Comparison of ENCODE assay signal across 24 cellular contexts in the genomic region with DNA sequence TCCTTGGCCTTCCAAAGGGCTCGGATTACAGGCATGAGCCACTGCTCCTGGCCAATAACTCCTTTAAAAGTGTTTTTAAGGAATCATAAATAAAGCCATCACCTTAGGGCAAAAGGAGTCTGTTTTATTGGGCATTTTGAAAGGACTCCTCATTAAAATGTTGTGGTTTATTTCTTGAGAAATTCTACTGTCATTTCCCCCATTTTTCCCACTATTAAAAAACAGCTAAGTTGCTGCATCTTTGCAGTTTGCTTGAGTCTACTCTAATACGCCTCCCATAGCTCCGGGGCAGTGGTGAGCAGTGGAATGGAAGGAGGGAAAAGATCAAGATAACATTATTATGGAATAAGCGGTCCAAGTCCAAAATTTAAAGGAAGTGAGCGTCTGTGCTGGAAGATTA.
DNase-seq lines count a peak whose midpoint lies in the region; ATAC-seq and TF ChIP-seq lines count a peak whose summit lies in the region.
"Had no signal": no experiment of that assay in that cellular context is flagged by ENCODE, and none has a peak within 500 bp of the region (broad histone marks: within the 10 kb centered on the region; RNA-seq: fewer than 3 reads in every experiment).

No MANE protein-coding gene starts in this region.

- in situ Hi-C loops in Caki2 (cut with HindIII; ENCODE audit: low pct_unique_long_range_greater_than_20kb, low sequenced_read_pairs) (no loop called here), HAP-1 (cut with MboI; ENCODE audit: low sequenced_read_pairs) (no loop called here)

- H3K4me3 Mint-ChIP-seq in HFFc6 = no peak overlapping the region
- H3K4me3 Mint-ChIP-seq: B cell, IgD-negative memory B cell had no signal

- H3K9me3 ChIP-seq in SK-N-MC (ENCODE audit: low read depth, low read length) (no peaks in the 10 kb centered on the region), HAP-1 (no peaks in the 10 kb centered on the region)
- H3K9me3 ChIP-seq: SJCRH30 had no signal

- TF ChIP-seq CTCF in HFFc6 (IDR thresholded peaks at IDR 0.05) = no peak

- H3K27ac Mint-ChIP-seq in HFFc6 = no peak overlapping the region
- H3K27ac Mint-ChIP-seq: B cell had no signal

- H3K36me3 Mint-ChIP-seq in HFFc6 (ENCODE audit: low read depth) = no peaks in the 10 kb centered on the region
- H3K36me3 Mint-ChIP-seq: IgD-negative memory B cell had no signal

- no peak overlapping the region for H3K9ac ChIP-seq in SK-N-MC (ENCODE audit: insufficient read length)

- no peaks in the 10 kb centered on the region for H3K27me3 ChIP-seq in HAP-1 (ENCODE audit: low read depth)
- H3K27me3 ChIP-seq: SJCRH30 had no signal

- H3K27ac ChIP-seq in SK-N-MC = no peak overlapping the region
- H3K27ac ChIP-seq: SJCRH30 had no signal

- H3K27me3 Mint-ChIP-seq in HFFc6 (ENCODE audit: insufficient read depth) = peaks cover 7% of the 10 kb centered on the region

- no peaks in the 10 kb centered on the region for H3K4me1 ChIP-seq in HAP-1
- H3K4me1 ChIP-seq: SJCRH30 had no signal

- no peaks in the 10 kb centered on the region for H3K4me1 Mint-ChIP-seq in HFFc6 (ENCODE audit: low read depth)
- H3K4me1 Mint-ChIP-seq: B cell, IgD-negative memory B cell had no signal

- no peaks in the 10 kb centered on the region for H3K36me3 ChIP-seq in SK-N-MC (ENCODE audit: insufficient read depth, low read length)
- no peaks in the 10 kb centered on the region for H3K36me3 ChIP-seq in HAP-1 (replicated peaks)
- H3K36me3 ChIP-seq: SJCRH30 had no signal

- no peak overlapping the region for H3K4me3 ChIP-seq in SK-N-MC
- H3K4me3 ChIP-seq in HAP-1 = no peak overlapping the region
- H3K4me3 ChIP-seq: GM12878, SJCRH30 had no signal

- H3K9me3 Mint-ChIP-seq in HFFc6 = no peaks in the 10 kb centered on the region
- H3K9me3 Mint-ChIP-seq: IgD-negative memory B cell had no signal

- DNase-seq in Caki2 (ENCODE audit: low read depth) = peak; percentile 45
- DNase-seq in HFFc6 = peak; percentile 27
- DNase-seq in SK-N-MC (ENCODE audit: low read depth, low spot score) = peak; percentile 70
- no peak for DNase-seq in anterior cingulate cortex (lab: John Stamatoyannopoulos, UW)
- no peak for DNase-seq in HAP-1 (ENCODE audit: low spot score in 2 of 2)
- DNase-seq: DMS153, DND-41, GDM1, H7, NCI-H1092 treated with DMSO at 0.1 percent for 48 hours, NCI-H1436, NCI-H187 treated with DMSO at 0.1 percent for 48 hours, NCI-H446, NCI-H524 treated with DMSO at 0.1 percent for 48 hours, NCI-H774, PC-3, SJCRH30, T-helper 2 cell had no signal

- no peak for ATAC-seq in HG02798 (IDR thresholded peaks at IDR 0.05; ENCODE audit: poor library complexity, unreplicated experiment)
- ATAC-seq in HG03280 (IDR thresholded peaks at IDR 0.05; ENCODE audit: unreplicated experiment) = no peak
- ATAC-seq: GM12878, PC-3, Right ventricle myocardium inferior had no signal

Comparison
In these comparisons a context has a peak if more than half of its experiments do, and no peak if none do; other contexts are left out.
1. DNase-seq: peak in Caki2 (single experiment), HFFc6 (single experiment) and SK-N-MC (single experiment); none in anterior cingulate cortex (0 of 58) and HAP-1 (0 of 2).